ENCODE assay signal across 1 cellular context in genomic region chr22:35134637-35135036, GRCh38.
TF ChIP-seq lines count a peak whose summit lies in the region.

No MANE protein-coding gene starts in this region.

TF ChIP-seq in WTC11, 78 proteins besides CTCF, POLR2A, EP300 and RAD21 (continued from another document):
- TF ChIP-seq E2F4 (CRISPR knock-in tag; IDR thresholded peaks at IDR 0.05; ENCODE audit: borderline replicate concordance, low read depth) (no peak), ZNF671 (CRISPR knock-in tag; IDR thresholded peaks at IDR 0.05) (no peak), JUN (CRISPR knock-in tag; IDR thresholded peaks at IDR 0.05) (no peak), ETV6 (CRISPR knock-in tag; IDR thresholded peaks at IDR 0.05) (no peak), SMAD4 (CRISPR knock-in tag; IDR thresholded peaks at IDR 0.05) (no peak), ELF4 (CRISPR knock-in tag; IDR thresholded peaks at IDR 0.05; ENCODE audit: low read depth) (no peak), STAT6 (CRISPR knock-in tag; conservative IDR thresholded peaks at IDR 0.05; ENCODE audit: low read depth) (no peak), ZNF232 (CRISPR knock-in tag; IDR thresholded peaks at IDR 0.05) (no peak)
